8 cellular contexts compared by ENCODE assay signal in the genomic region with DNA sequence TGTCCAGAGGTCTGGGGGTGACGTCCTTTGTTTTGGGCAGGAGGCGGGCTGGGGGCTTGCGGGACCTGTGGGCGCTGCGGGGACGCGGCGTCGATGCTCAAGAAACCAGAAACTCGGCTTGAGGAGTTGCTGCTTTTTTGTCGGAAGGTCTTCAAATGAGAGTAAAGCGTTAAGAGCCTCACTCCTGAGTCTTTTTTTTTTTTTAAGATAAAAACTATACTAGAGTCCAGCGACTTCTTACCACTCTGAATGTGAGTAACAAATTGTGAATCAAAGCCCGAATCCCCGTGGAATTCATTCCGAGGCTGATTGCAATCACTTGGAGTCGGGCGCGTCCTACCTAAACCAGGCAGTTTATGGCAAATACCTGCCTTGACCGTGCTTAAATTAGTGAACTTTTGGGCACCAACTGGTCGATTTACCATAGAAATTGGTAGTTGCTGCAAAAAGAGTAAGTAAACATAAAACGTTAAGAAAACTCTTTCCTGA. TPM values are rescaled to one million over a fixed set of nuclear protein-coding genes. Genes with fewer than 3 reads are reported as not detected.
DNase-seq lines count a peak whose midpoint lies in the region; ATAC-seq lines count a peak whose summit lies in the region.

No MANE protein-coding gene starts in this region.

- H3K27ac Mint-ChIP-seq in IgD-negative memory B cell, result peak overlapping the region; percentile 80 to 89 (median 87)
- peak overlapping the region; percentile 82 for H3K27ac Mint-ChIP-seq in activated naive CD8-positive, alpha-beta T cell treated with anti-CD3 and anti-CD28 coated beads, Interleukin-2, amount 10 ng/mL, durations not matched to agents 7 days and 5 days

- POLR2A ChIA-PET in activated naive CD8-positive, alpha-beta T cell treated with anti-CD3 and anti-CD28 coated beads, Interleukin-2, amount 10 ng/mL, durations not matched to agents 7 days and 5 days (lab: Charles Lee), result interaction anchor here (0.7 to 1.3 kb wide), 2 partner anchors 185 to 231 kb away, joined by 3 to 8 read pairs; a partner anchor contains a TSS

- H3K4me1 ChIP-seq in iPS DF 6.9 (ENCODE audit: control insufficient read depth, insufficient read depth, low read length), result no peaks in the 10 kb centered on the region

- H3K27me3 Mint-ChIP-seq in IgD-negative memory B cell, result peaks cover 3% of the 10 kb centered on the region
- peaks cover 16% of the 10 kb centered on the region for H3K27me3 Mint-ChIP-seq in activated naive CD8-positive, alpha-beta T cell treated with anti-CD3 and anti-CD28 coated beads, Interleukin-2, amount 10 ng/mL, durations not matched to agents 7 days and 5 days

- no peaks in the 10 kb centered on the region for H3K36me3 Mint-ChIP-seq in IgD-negative memory B cell
- peaks cover 4% of the 10 kb centered on the region for H3K36me3 Mint-ChIP-seq in activated naive CD8-positive, alpha-beta T cell treated with anti-CD3 and anti-CD28 coated beads, Interleukin-2, amount 10 ng/mL, durations not matched to agents 7 days and 5 days

- no peaks in the 10 kb centered on the region for H3K9me3 ChIP-seq in iPS DF 6.9 (ENCODE audit: control insufficient read depth, insufficient read depth, low read length)

- no CpG with 5 or more reads among the region's 22 CpGs for WGBS in iPS DF 6.9 (ENCODE audit: insufficient coverage, insufficient read length)

- H3K4me1 Mint-ChIP-seq in IgD-negative memory B cell, result peaks cover 6 to 7% (median 7%) of the 10 kb centered on the region in 3 donors
- H3K4me1 Mint-ChIP-seq in activated naive CD8-positive, alpha-beta T cell treated with anti-CD3 and anti-CD28 coated beads, Interleukin-2, amount 10 ng/mL, durations not matched to agents 7 days and 5 days, result peaks cover 14% of the 10 kb centered on the region

- H3K9me3 Mint-ChIP-seq in IgD-negative memory B cell, result no peaks in the 10 kb centered on the region
- H3K9me3 Mint-ChIP-seq in activated naive CD8-positive, alpha-beta T cell treated with anti-CD3 and anti-CD28 coated beads, Interleukin-2, amount 10 ng/mL, durations not matched to agents 7 days and 5 days, result no peaks in the 10 kb centered on the region

- no peaks in the 10 kb centered on the region for H3K27me3 ChIP-seq in iPS DF 6.9 (ENCODE audit: control insufficient read depth, insufficient read depth, low read length)

- DNase-seq in DMS 273 (lab: John Stamatoyannopoulos, UW; ENCODE audit: unreplicated experiment) (peak; percentile 75), DMS 273 treated with DMSO at 0.1 percent for 48 hours (lab: John Stamatoyannopoulos, UW) (no peak), iPS DF 6.9 (ENCODE audit: low read depth, low spot score) (no peak), skeletal muscle cell (ENCODE audit: low read depth) (no peak), NCI-H2081 treated with DMSO at 0.1 percent for 48 hours (lab: John Stamatoyannopoulos, UW) (no peak)
- DNase-seq in activated naive CD8-positive, alpha-beta T cell treated with anti-CD3 and anti-CD28 coated beads, Interleukin-2, amount 10 ng/mL, durations not matched to agents 7 days and 5 days, result no peak

- H3K4me3 ChIP-seq in iPS DF 6.9 (ENCODE audit: low read length) (peak overlapping the region; percentile 83; the same call in 1 of the 2 replicates), skeletal muscle cell (ENCODE audit: low read depth, low read length) (peak overlapping the region; percentile 87)

- H3K4me3 Mint-ChIP-seq in IgD-negative memory B cell, result peak overlapping the region; percentile 93 to 99 (median 96)
- H3K4me3 Mint-ChIP-seq in activated naive CD8-positive, alpha-beta T cell treated with anti-CD3 and anti-CD28 coated beads, Interleukin-2, amount 10 ng/mL, durations not matched to agents 7 days and 5 days, result peak overlapping the region; percentile 91

- H3K27ac ChIP-seq in iPS DF 6.9 (ENCODE audit: low read length), result no peak overlapping the region

- no peaks in the 10 kb centered on the region for H3K36me3 ChIP-seq in iPS DF 6.9 (ENCODE audit: control insufficient read depth, insufficient read depth, low read length)

- ATAC-seq in activated naive CD8-positive, alpha-beta T cell treated with anti-CD3 and anti-CD28 coated beads, Interleukin-2, amount 10 ng/mL, durations not matched to agents 7 days and 5 days (ENCODE audit: low read depth), result no peak
- ATAC-seq in GM21360 (IDR thresholded peaks at IDR 0.05; ENCODE audit: unreplicated experiment), result no peak

RNA-seq across cellular contexts. Expression of a gene that starts 0.6 kb away (rescaled TPM):
- 1.5 TPM for polyA plus RNA-seq in IgD-negative memory B cell
- 10 to 100 TPM; 27.9 to 34.2 TPM for total RNA-seq in activated naive CD8-positive, alpha-beta T cell treated with anti-CD3 and anti-CD28 coated beads, Interleukin-2, amount 10 ng/mL, durations not matched to agents 7 days and 5 days

RNA-seq across cellular contexts. Expression of a gene that starts 20.5 kb away (rescaled TPM):
- not detected for polyA plus RNA-seq in IgD-negative memory B cell
- not detected for total RNA-seq in activated naive CD8-positive, alpha-beta T cell treated with anti-CD3 and anti-CD28 coated beads, Interleukin-2, amount 10 ng/mL, durations not matched to agents 7 days and 5 days
